24 cellular contexts compared by ENCODE assay signal in genomic region chr3:47359283-47359682, GRCh38.
"Had no signal": no experiment of that assay in that cellular context is flagged by ENCODE, and none has a peak within 500 bp of the region (broad histone marks: within the 10 kb centered on the region; RNA-seq: fewer than 3 reads in every experiment).

No MANE protein-coding gene starts in this region.

- H3K4me3 ChIP-seq: left ventricle myocardium inferior, lung, mucosa of descending colon, ovary, right atrium auricular region, right lobe of liver, tibial nerve, vagina had no signal

- H3K4me1 ChIP-seq: right atrium auricular region, right lobe of liver, tibial nerve had no signal

- H3K27me3 ChIP-seq: ovary, right atrium auricular region, right lobe of liver, tibial nerve, vagina had no signal

- H3K27ac Mint-ChIP-seq: natural killer cell treated with Interleukin-12 subunit alpha and Interleukin-12 subunit beta and Interleukin-15 and Interleukin-18, amount 100 ng/mL, for 72 hours; progenitor cell of endocrine pancreas; stimulated activated effector memory CD8-positive, alpha-beta T cell treated with anti-CD3 and anti-CD28 coated beads, Interleukin-12 subunit alpha, Interleukin-12 subunit beta, amount 100 ng/mL, for 72 hours had no signal

- H3K9me3 ChIP-seq: ovary, right lobe of liver had no signal

- H3K36me3 ChIP-seq: left ventricle myocardium inferior, ovary, right atrium auricular region, right lobe of liver, vagina had no signal

- H3K27me3 Mint-ChIP-seq: naive thymus-derived CD4-positive, alpha-beta T cell; natural killer cell treated with Interleukin-12 subunit alpha and Interleukin-12 subunit beta and Interleukin-15 and Interleukin-18, amount 100 ng/mL, for 72 hours; progenitor cell of endocrine pancreas; stimulated activated naive CD8-positive, alpha-beta T cell treated with anti-CD3 and anti-CD28 coated beads, Interleukin-15, amount 100 ng/mL, for 72 hours; type B pancreatic cell had no signal

- ATAC-seq: naive thymus-derived CD4-positive, alpha-beta T cell; natural killer cell treated with Interleukin-12 subunit alpha and Interleukin-12 subunit beta and Interleukin-15 and Interleukin-18, amount 100 ng/mL, for 72 hours; right lobe of liver; stimulated activated naive CD8-positive, alpha-beta T cell treated with anti-CD3 and anti-CD28 coated beads, Interleukin-15, amount 100 ng/mL, for 72 hours had no signal

- H3K27ac ChIP-seq: left ventricle myocardium inferior, ovary, right atrium auricular region, right lobe of liver, tibial nerve, vagina had no signal

- H3K4me3 Mint-ChIP-seq: naive thymus-derived CD4-positive, alpha-beta T cell; natural killer cell treated with Interleukin-12 subunit alpha and Interleukin-12 subunit beta and Interleukin-15 and Interleukin-18, amount 100 ng/mL, for 72 hours; stimulated activated effector memory CD8-positive, alpha-beta T cell treated with anti-CD3 and anti-CD28 coated beads, Interleukin-12 subunit alpha, Interleukin-12 subunit beta, amount 100 ng/mL, for 72 hours; stimulated activated naive CD8-positive, alpha-beta T cell treated with anti-CD3 and anti-CD28 coated beads, Interleukin-15, amount 100 ng/mL, for 72 hours; type B pancreatic cell had no signal

- DNase-seq: hypothalamus; islet precursor cell; left ventricle myocardium inferior; mesendoderm; midbrain; mucosa of descending colon; naive thymus-derived CD4-positive, alpha-beta T cell; ovary; right lobe of liver; stimulated activated CD4-positive, alpha-beta T cell treated with anti-CD3 and anti-CD28 coated beads, Interleukin-12 subunit alpha, Interleukin-12 subunit beta, amount 100 ng/mL, for 4 hours; stimulated activated CD4-positive, alpha-beta T cell treated with anti-CD3 and anti-CD28 coated beads, Interleukin-15, amount 100 ng/mL, for 24 hours; stimulated activated CD4-positive, alpha-beta T cell treated with anti-CD3 and anti-CD28 coated beads, Interleukin-2, amount 100 ng/mL, for 24 hours; stimulated activated CD4-positive, alpha-beta T cell treated with anti-CD3 and anti-CD28 coated beads, Interleukin-4, amount 100 ng/mL, for 1 hour; stimulated activated naive CD4-positive, alpha-beta T cell treated with Interleukin-2 at 50 U/mL for 16 hours; stimulated activated naive CD8-positive, alpha-beta T cell treated with anti-CD3 and anti-CD28 coated beads, Interleukin-15, amount 100 ng/mL, for 72 hours; substantia nigra had no signal
